ENCODE assay signal across 26 cellular contexts in the genomic region with DNA sequence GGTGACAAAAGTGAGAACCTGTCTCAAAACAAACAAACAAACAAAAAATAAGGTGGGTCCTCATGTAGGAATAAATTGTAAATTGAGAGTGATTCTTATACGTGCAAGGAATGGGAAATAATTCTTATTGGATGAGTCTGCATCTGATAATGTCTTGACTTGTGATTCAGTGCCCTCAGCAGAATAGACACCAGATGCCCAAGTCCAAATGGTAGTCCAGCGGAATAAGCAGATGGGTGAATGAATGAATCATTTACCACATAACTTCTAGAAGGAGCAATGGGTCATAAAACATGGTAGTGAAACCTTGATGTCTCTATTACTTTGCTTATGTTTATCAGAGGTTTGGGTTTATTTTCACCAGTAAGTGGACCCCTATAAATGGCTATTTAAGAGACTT.
"Had no signal": no experiment of that assay in that cellular context is flagged by ENCODE, and none has a peak within 500 bp of the region (broad histone marks: within the 10 kb centered on the region; RNA-seq: fewer than 3 reads in every experiment).

No MANE protein-coding gene starts in this region.

- DNase-seq: activated CD4-positive, alpha-beta memory T cell treated with anti-CD3 and anti-CD28 coated beads, Interleukin-2, amount 10 ng/mL, durations not matched to agents 7 days and 5 days; activated CD4-positive, alpha-beta T cell treated with anti-CD3 and anti-CD28 coated beads, Interleukin-2, amount 50 U/mL, for 1 hour; activated CD4-positive, CD25-positive, alpha-beta regulatory T cell; activated gamma-delta T cell; activated naive CD4-positive, alpha-beta T cell treated with anti-CD3 and anti-CD28 coated beads for 36 hours; activated naive CD8-positive, alpha-beta T cell treated with anti-CD3 and anti-CD28 coated beads for 36 hours; activated T-cell treated with anti-CD3 and anti-CD28 coated beads for 4 hours; activated T-cell treated with anti-CD3 and anti-CD28 coated beads, Interleukin-2, amount 50 U/mL, for 48 hours; anterior cingulate cortex; central memory CD4-positive, alpha-beta T cell; Karpas-422; NCI-H1105 treated with DMSO at 0.1 percent for 48 hours; NCI-H1436 treated with DMSO at 0.1 percent for 48 hours; NCI-H187; NCI-H2081; NCI-H510A treated with DMSO at 0.1 percent for 48 hours; PC-3; RPMI8226; T-cell; T-helper 2 cell; T1000 had no signal

- H3K27ac ChIP-seq: breast epithelium, SK-N-MC, VCaP had no signal

- H3K27me3 ChIP-seq: breast epithelium had no signal

- H3K4me1 ChIP-seq: breast epithelium had no signal

- FAIRE-seq: K562, TTC549 had no signal

- H3K36me3 ChIP-seq: breast epithelium had no signal

- H3K4me3 ChIP-seq: breast epithelium, K562, SK-N-MC had no signal

- H3K9me3 ChIP-seq: breast epithelium had no signal
